ENCODE assay signal across 17 cellular contexts in the genomic region with DNA sequence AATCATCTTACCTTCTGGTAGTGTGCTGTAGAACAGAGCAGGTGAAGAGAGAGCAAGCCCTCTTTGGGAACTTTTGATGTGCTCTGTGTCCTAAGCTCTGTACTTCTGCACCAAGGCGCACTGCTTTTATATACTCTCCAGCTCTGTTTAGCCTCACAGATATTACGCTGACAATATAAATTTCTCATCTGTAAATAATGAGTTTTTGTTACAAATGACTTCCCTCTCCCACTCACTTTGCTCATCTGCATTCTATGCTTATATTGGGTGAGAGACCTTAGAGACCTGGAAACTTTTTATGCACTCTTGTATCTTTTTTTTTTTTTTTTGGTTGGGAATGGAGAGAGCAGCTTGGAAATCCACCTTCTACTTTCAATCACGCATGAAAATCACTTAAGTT. TPM values are rescaled to one million over a fixed set of nuclear protein-coding genes. Genes with fewer than 3 reads are reported as not detected.
DNase-seq lines count a peak whose midpoint lies in the region; ATAC-seq and TF ChIP-seq lines count a peak whose summit lies in the region.
"Had no signal": no experiment of that assay in that cellular context is flagged by ENCODE, and none has a peak within 500 bp of the region (broad histone marks: within the 10 kb centered on the region; RNA-seq: fewer than 3 reads in every experiment).

A gene (minus strand): TSS at position 101 of the 400 bp plus-strand sequence. CDS start 3,069 bp downstream, outside the sequence.

- H3K4me3 ChIP-seq in hepatocyte: no peak within 1 kb of the TSS

- TF ChIP-seq CTCF in VCaP (conservative IDR thresholded peaks at IDR 0.05) (no peak), hepatocyte (IDR thresholded peaks at IDR 0.05; ENCODE audit: poor library complexity) (no peak), progenitor cell of endocrine pancreas (IDR thresholded peaks at IDR 0.05; ENCODE audit: unreplicated experiment) (no peak)

- DNase-seq in hepatocyte (ENCODE audit: low spot score) (no peak), progenitor cell of endocrine pancreas (ENCODE audit: low spot score, unreplicated experiment) (no peak), NCI-H2081 treated with DMSO at 0.1 percent for 48 hours (lab: John Stamatoyannopoulos, UW) (no peak), AG20443 (ENCODE audit: low spot score) (no peak)
- DNase-seq: ACHN; AML-193; Caco-2; CD4-positive, alpha-beta T cell; GOT3; H7; HFFc6 had no signal

- H3K36me3 Mint-ChIP-seq in progenitor cell of endocrine pancreas (ENCODE audit: insufficient read depth): no peaks in the 10 kb centered on the region
- H3K36me3 Mint-ChIP-seq: IgD-negative memory B cell had no signal

- no peaks in the 10 kb centered on the region for H3K9me2 ChIP-seq in hepatocyte (replicated peaks; ENCODE audit: insufficient read depth)

- no peaks in the 10 kb centered on the region for H3K4me1 ChIP-seq in hepatocyte (ENCODE audit: insufficient read depth)
- H3K4me1 ChIP-seq: Caco-2 had no signal

- H3K79me2 ChIP-seq in hepatocyte: no peaks in the 10 kb centered on the region

- no peaks in the 10 kb centered on the region for H4K20me1 ChIP-seq in hepatocyte (ENCODE audit: insufficient read depth, poor library complexity, severe bottlenecking)

- peaks cover 43% of the 10 kb centered on the region for H3K27me3 Mint-ChIP-seq in progenitor cell of endocrine pancreas

- peaks cover 12% of the 10 kb centered on the region for H3K27me3 ChIP-seq in hepatocyte

- H3K9me3 ChIP-seq in hepatocyte (ENCODE audit: low read depth): no peaks in the 10 kb centered on the region
- H3K9me3 ChIP-seq: Caco-2 had no signal

- H3K27ac Mint-ChIP-seq in progenitor cell of endocrine pancreas: no peak within 1 kb of the TSS
- H3K27ac Mint-ChIP-seq: CD4-positive, alpha-beta T cell; HFFc6 had no signal

- H3K4me3 Mint-ChIP-seq in progenitor cell of endocrine pancreas (ENCODE audit: low read depth): no peak within 1 kb of the TSS
- H3K4me3 Mint-ChIP-seq: CD4-positive, alpha-beta T cell; HFFc6; IgD-negative memory B cell had no signal

- H3K4me2 ChIP-seq in hepatocyte: no peak within 1 kb of the TSS

- H3K27ac ChIP-seq in VCaP (peak within 1 kb of the TSS; percentile 13; the same call in 1 of the 2 replicates), hepatocyte (no peak within 1 kb of the TSS)
- H3K27ac ChIP-seq: C4-2B had no signal

- no peak for ATAC-seq in HG03135 (IDR thresholded peaks at IDR 0.05; ENCODE audit: unreplicated experiment)
- ATAC-seq: HCT116 had no signal

- no peaks in the 10 kb centered on the region for H3K9me3 Mint-ChIP-seq in progenitor cell of endocrine pancreas (ENCODE audit: low read depth)
- H3K9me3 Mint-ChIP-seq: CD4-positive, alpha-beta T cell; HFFc6; IgD-negative memory B cell had no signal

- H3K4me1 Mint-ChIP-seq in progenitor cell of endocrine pancreas (ENCODE audit: low read depth): no peaks in the 10 kb centered on the region

- H2AFZ ChIP-seq in hepatocyte: no peak within 1 kb of the TSS

- WGBS in hepatocyte (ENCODE audit: low lambda C conversion rate, missing lambda C conversion rate): 83% methylated on average over 3 of the region's 3 CpGs

- H3K36me3 ChIP-seq in hepatocyte (replicated peaks; ENCODE audit: insufficient read depth, low read depth): no peaks in the 10 kb centered on the region

RNA-seq across cellular contexts. Expression of the gene that starts here (rescaled TPM):
- 19.8 and 21.1 TPM in 2 replicates for total RNA-seq in hepatocyte
- polyA plus RNA-seq in hepatocyte: 4.4 and 100 TPM in 2 replicates
- total RNA-seq in progenitor cell of endocrine pancreas: 92.9 and 128 TPM in 2 replicates
- total RNA-seq: Caco-2; CD4-positive, alpha-beta T cell; H7; HFFc6 had no signal
- polyA plus RNA-seq: BJ, IgD-negative memory B cell had no signal
